In genomic region chr10:25015927-25016348, GRCh38 we compare ENCODE assay signal across 8 cellular contexts. TPM values are rescaled to one million over a fixed set of nuclear protein-coding genes. Genes with fewer than 3 reads are reported as not detected.
DNase-seq lines count a peak whose midpoint lies in the region; ATAC-seq and TF ChIP-seq lines count a peak whose summit lies in the region.

TSS of gene ENKUR (minus strand) at chr10:25016158. CDS start at chr10:25015936, 222 bp downstream.

- intact Hi-C loops in dendritic cell treated with granulocyte-macrophage colony-stimulating factor and Interleukin-4, amounts not matched to agents 40 ng/mL and 50 ng/mL, for 4 days (cut with micrococcal nuclease) = loop anchor here (1.0 to 10.0 kb wide), 2 partner anchors 151 to 292 kb away; no protein-coding TSS in a partner anchor

- POLR2A ChIA-PET in BJ (lab: Charles Lee) = interaction anchor here (0.6 kb wide), 1 partner anchor 55 kb away, joined by 3 read pairs; no protein-coding TSS in a partner anchor

- peak; percentile 64 for ATAC-seq in GM19397 (IDR thresholded peaks at IDR 0.05; ENCODE audit: unreplicated experiment)
- peak; percentile 55 for ATAC-seq in HG03521 (IDR thresholded peaks at IDR 0.05; ENCODE audit: unreplicated experiment)
- ATAC-seq in left lobe of liver = peak; percentile 50

- peak within 1 kb of the TSS; percentile 81 for H3K4me3 Mint-ChIP-seq in dendritic cell treated with granulocyte-macrophage colony-stimulating factor and Interleukin-4, amounts not matched to agents 40 ng/mL and 50 ng/mL, for 4 days

- no peaks in the 10 kb centered on the region for H3K36me3 ChIP-seq in BJ (ENCODE audit: control insufficient read depth, insufficient read depth, low read length)

- H3K4me1 Mint-ChIP-seq in dendritic cell treated with granulocyte-macrophage colony-stimulating factor and Interleukin-4, amounts not matched to agents 40 ng/mL and 50 ng/mL, for 4 days (ENCODE audit: low read depth) = peaks cover 21% of the 10 kb centered on the region

- peak within 1 kb of the TSS; percentile 55 for H3K4me3 ChIP-seq in BJ (ENCODE audit: low read depth, low read length)

- H3K27me3 Mint-ChIP-seq in dendritic cell treated with granulocyte-macrophage colony-stimulating factor and Interleukin-4, amounts not matched to agents 40 ng/mL and 50 ng/mL, for 4 days = no peaks in the 10 kb centered on the region

- no peak for TF ChIP-seq CTCF in BJ (IDR thresholded peaks at IDR 0.05; ENCODE audit: insufficient read depth, low read depth, low read length)

- DNase-seq in BJ (ENCODE audit: low read depth) (no peak), NCI-H526 treated with DMSO at 0.1 percent for 48 hours (lab: John Stamatoyannopoulos, UW) (peak; percentile 87), left lobe of liver (ENCODE audit: low spot score) (peak; percentile 88)
- DNase-seq in activated CD4-positive, alpha-beta T cell treated with anti-CD3 and anti-CD28 coated beads, Interleukin-2, amount 50 U/mL, for 1 hour = peak; percentile 96
- DNase-seq in stimulated activated CD4-positive, alpha-beta T cell treated with anti-CD3 and anti-CD28 coated beads, Interleukin-1b, Interleukin-23, amount 100 ng/mL, for 48 hours = peak; percentile 90

- CTCF ChIA-PET in BJ (lab: Yijun Ruan, JAX) = interaction anchor here (0.9 to 1.3 kb wide), 4 partner anchors 11 to 398 kb away, joined by 3 to 4 read pairs (median 3); no protein-coding TSS in a partner anchor

- H3K27ac Mint-ChIP-seq in dendritic cell treated with granulocyte-macrophage colony-stimulating factor and Interleukin-4, amounts not matched to agents 40 ng/mL and 50 ng/mL, for 4 days = peak within 1 kb of the TSS; percentile 97

- no peaks in the 10 kb centered on the region for H3K9me3 Mint-ChIP-seq in dendritic cell treated with granulocyte-macrophage colony-stimulating factor and Interleukin-4, amounts not matched to agents 40 ng/mL and 50 ng/mL, for 4 days

- H3K27me3 ChIP-seq in BJ (ENCODE audit: control insufficient read depth, insufficient read depth, low read length) = no peaks in the 10 kb centered on the region

- H3K36me3 Mint-ChIP-seq in dendritic cell treated with granulocyte-macrophage colony-stimulating factor and Interleukin-4, amounts not matched to agents 40 ng/mL and 50 ng/mL, for 4 days (ENCODE audit: low read depth) = peaks cover 6% of the 10 kb centered on the region

RNA-seq across cellular contexts. Expression of gene ENKUR, which starts in this region (rescaled TPM):
- polyA plus RNA-seq in BJ (2011; rRNA removed) = 0.06 TPM in 1 of 2 replicates, not detected in the other
- not detected in 2 replicates for polyA minus RNA-seq in BJ (2011; rRNA and poly(A)+ RNA removed)
- total RNA-seq in left lobe of liver = 0.48 TPM

Comparison
In these comparisons a context has a peak if more than half of its experiments do, and no peak if none do; other contexts are left out.
1. Peak in DNase-seq and ATAC-seq in left lobe of liver; RNA of the gene not detected or under 1 TPM.